24 cellular contexts compared by ENCODE assay signal in genomic region chr6:74734901-74735300, GRCh38.
DNase-seq lines count a peak whose midpoint lies in the region; ATAC-seq, FAIRE-seq and TF ChIP-seq lines count a peak whose summit lies in the region.
"Had no signal": no experiment of that assay in that cellular context is flagged by ENCODE, and none has a peak within 500 bp of the region (broad histone marks: within the 10 kb centered on the region; RNA-seq: fewer than 3 reads in every experiment).

No MANE protein-coding gene starts in this region.

- H4K20me1 ChIP-seq in osteoblast (ENCODE audit: insufficient read depth, low read length), result no peaks in the 10 kb centered on the region

- H3K36me3 ChIP-seq in RWPE2 (ENCODE audit: low read depth), result no peaks in the 10 kb centered on the region
- no peaks in the 10 kb centered on the region for H3K36me3 ChIP-seq in osteoblast (ENCODE audit: insufficient read depth, low read length)
- no peaks in the 10 kb centered on the region for H3K36me3 ChIP-seq in thoracic aorta
- no peaks in the 10 kb centered on the region for H3K36me3 ChIP-seq in mucosa of descending colon (ENCODE audit: low read depth)
- H3K36me3 ChIP-seq: stomach, upper lobe of left lung had no signal

- H3K4me2 ChIP-seq in osteoblast (ENCODE audit: insufficient read depth, low read length), result no peak overlapping the region

- peak; percentile 82 for FAIRE-seq in endometrium (lab: Jason Lieb, UNC)

- H3K9me3 ChIP-seq in RWPE2 (ENCODE audit: severe bottlenecking) (no peaks in the 10 kb centered on the region), osteoblast (ENCODE audit: low read depth, low read length) (no peaks in the 10 kb centered on the region), thoracic aorta (peaks cover 5% of the 10 kb centered on the region), mucosa of descending colon (no peaks in the 10 kb centered on the region)
- H3K9me3 ChIP-seq: Caco-2 had no signal

- no peaks in the 10 kb centered on the region for H3K79me2 ChIP-seq in osteoblast (ENCODE audit: insufficient read depth, low read length)

- H3K4me1 ChIP-seq in RWPE2 (ENCODE audit: insufficient read depth, poor library complexity, severe bottlenecking) (peaks cover 16% of the 10 kb centered on the region), osteoblast (ENCODE audit: insufficient read depth, low read length) (peaks cover 29% of the 10 kb centered on the region), thoracic aorta (ENCODE audit: control insufficient read depth in 1 of 2, low read depth in 2 of 2) (peaks cover 5 to 11% of the 10 kb centered on the region in 2 donors), mucosa of descending colon (ENCODE audit: low read depth) (no peaks in the 10 kb centered on the region)
- H3K4me1 ChIP-seq: Caco-2, stomach had no signal

- no peak for TF ChIP-seq CTCF in RWPE2 (IDR thresholded peaks at IDR 0.05; ENCODE audit: poor library complexity, severe bottlenecking)
- no peak for TF ChIP-seq CTCF in osteoblast (IDR thresholded peaks at IDR 0.05; ENCODE audit: extremely low read depth, low read depth, low read length)
- TF ChIP-seq CTCF in thoracic aorta (IDR thresholded peaks at IDR 0.05), result no peak
- TF ChIP-seq CTCF in mucosa of descending colon (IDR thresholded peaks at IDR 0.05), result no peak

- DNase-seq in RWPE2 (ENCODE audit: low spot score), result no peak
- no peak for DNase-seq in osteoblast (ENCODE audit: insufficient read length, low spot score, missing footprints)
- no peak for DNase-seq in thoracic aorta (ENCODE audit: low spot score)
- DNase-seq in stimulated activated CD4-positive, alpha-beta T cell treated with anti-CD3 and anti-CD28 coated beads, Interleukin-2, amount 100 ng/mL, for 24 hours, result no peak
- DNase-seq in NCI-H226, result no peak
- DNase-seq in mucosa of descending colon, result no peak
- DNase-seq: activated CD4-positive, alpha-beta T cell treated with anti-CD3 and anti-CD28 coated beads, Interleukin-2, amount 50 U/mL, for 4 hours; activated CD8-positive, alpha-beta memory T cell treated with anti-CD3 and anti-CD28 coated beads, Interleukin-2, amount 10 ng/mL, durations not matched to agents 7 days and 5 days; activated gamma-delta T cell; activated naive CD8-positive, alpha-beta T cell treated with anti-CD3 and anti-CD28 coated beads, Interleukin-2, amount 10 ng/mL, durations not matched to agents 7 days and 5 days; activated T-cell treated with anti-CD3 and anti-CD28 coated beads, Interleukin-2, amount 50 U/mL, for 4 hours; Caco-2; central memory CD4-positive, alpha-beta T cell; H9; KG1; MM.1S; naive thymus-derived CD4-positive, alpha-beta T cell; NCI-H2029; NCI-H526; stimulated activated CD4-positive, alpha-beta T cell treated with anti-CD3 and anti-CD28 coated beads, Interleukin-2, amount 100 ng/mL, for 48 hours; stomach; T-helper 17 cell; upper lobe of left lung had no signal

- H3K27me3 ChIP-seq in RWPE2 (ENCODE audit: insufficient read depth, poor library complexity, severe bottlenecking) (no peaks in the 10 kb centered on the region), osteoblast (ENCODE audit: insufficient read depth, low read length) (no peaks in the 10 kb centered on the region), thoracic aorta (replicated peaks; ENCODE audit: insufficient read depth) (no peaks in the 10 kb centered on the region)
- H3K27me3 ChIP-seq: stomach, upper lobe of left lung had no signal

- H3K27ac ChIP-seq in RWPE2 (ENCODE audit: poor library complexity, severe bottlenecking) (peak overlapping the region; percentile 36), osteoblast (ENCODE audit: low read depth, low read length) (peak overlapping the region; percentile 90), thoracic aorta (peak overlapping the region; percentile 18 to 54)
- H3K27ac ChIP-seq: upper lobe of left lung had no signal

- intact Hi-C loops in mucosa of descending colon (cut with DNase I, micrococcal nuclease), result no loop called here

- no peak overlapping the region for H3K4me3 ChIP-seq in RWPE2 (ENCODE audit: severe bottlenecking)
- no peak overlapping the region for H3K4me3 ChIP-seq in osteoblast (ENCODE audit: insufficient read depth, low read length)
- no peak overlapping the region for H3K4me3 ChIP-seq in thoracic aorta
- H3K4me3 ChIP-seq in mucosa of descending colon, result no peak overlapping the region
- H3K4me3 ChIP-seq: stomach, upper lobe of left lung had no signal

- H2AFZ ChIP-seq in osteoblast (ENCODE audit: low read length), result no peak overlapping the region

- ATAC-seq in RWPE2 (ENCODE audit: low read depth) (no peak), thoracic aorta (ENCODE audit: insufficient number of reproducible peaks, low FRiP score, low read depth) (no peak), mucosa of descending colon (no peak)
- ATAC-seq: activated CD8-positive, alpha-beta memory T cell treated with anti-CD3 and anti-CD28 coated beads, Interleukin-2, amount 10 ng/mL, durations not matched to agents 7 days and 5 days; activated T-cell treated with anti-CD3 and anti-CD28 coated beads, Interleukin-2, amount 50 U/mL, for 4 hours; naive thymus-derived CD4-positive, alpha-beta T cell; T-helper 17 cell had no signal

Comparison
In these comparisons a context has a peak if more than half of its experiments do, and no peak if none do; other contexts are left out.
1. H3K27ac ChIP-seq: peak in every context shown above with its lines; median percentile 90 in osteoblast; 36 in RWPE2; 36 in thoracic aorta.